Comparison of ENCODE assay signal across 13 cellular contexts in genomic region chr17:64455993-64456885, GRCh38. TPM values are rescaled to one million over a fixed set of nuclear protein-coding genes. Genes with fewer than 3 reads are reported as not detected.
DNase-seq lines count a peak whose midpoint lies in the region; ATAC-seq and TF ChIP-seq lines count a peak whose summit lies in the region.
"Had no signal": no experiment of that assay in that cellular context is flagged by ENCODE, and none has a peak within 500 bp of the region (broad histone marks: within the 10 kb centered on the region; RNA-seq: fewer than 3 reads in every experiment).

No MANE protein-coding gene starts in this region.

- TF ChIP-seq CTCF in progenitor cell of endocrine pancreas (IDR thresholded peaks at IDR 0.05; ENCODE audit: unreplicated experiment) (no peak), Calu3 (IDR thresholded peaks at IDR 0.05; ENCODE audit: unreplicated experiment) (no peak)

- H3K36me3 Mint-ChIP-seq in CD4-positive, alpha-beta memory T cell, result no peaks in the 10 kb centered on the region
- H3K36me3 Mint-ChIP-seq in progenitor cell of endocrine pancreas (ENCODE audit: insufficient read depth) (no peaks in the 10 kb centered on the region), Calu3 (ENCODE audit: insufficient read depth, unreplicated experiment) (no peaks in the 10 kb centered on the region)

- no peaks in the 10 kb centered on the region for H3K27me3 Mint-ChIP-seq in CD4-positive, alpha-beta memory T cell
- H3K27me3 Mint-ChIP-seq in progenitor cell of endocrine pancreas (no peaks in the 10 kb centered on the region), Calu3 (ENCODE audit: unreplicated experiment) (no peaks in the 10 kb centered on the region)

- no TSS peak for BruUV-seq in Calu3 (replicated peaks; lab: Mats Ljungman, UMichigan)

- H3K9me3 Mint-ChIP-seq in CD4-positive, alpha-beta memory T cell, result no peaks in the 10 kb centered on the region
- no peaks in the 10 kb centered on the region for H3K9me3 Mint-ChIP-seq in progenitor cell of endocrine pancreas (ENCODE audit: low read depth)
- H3K9me3 Mint-ChIP-seq in Calu3 (ENCODE audit: low read depth, unreplicated experiment), result no peaks in the 10 kb centered on the region
- H3K9me3 Mint-ChIP-seq: nephron had no signal

- no peaks in the 10 kb centered on the region for H3K36me3 ChIP-seq in CD4-positive, alpha-beta memory T cell (ENCODE audit: insufficient read depth, low read length)

- peak overlapping the region in 6 of 7 donors; percentile 61 to 92 (median 85) for H3K27ac Mint-ChIP-seq in CD4-positive, alpha-beta memory T cell
- H3K27ac Mint-ChIP-seq in progenitor cell of endocrine pancreas (no peak overlapping the region), Calu3 (ENCODE audit: unreplicated experiment) (no peak overlapping the region)
- H3K27ac Mint-ChIP-seq: nephron had no signal

- CTCF ChIA-PET in CD4-positive, alpha-beta memory T cell (lab: Charles Lee; ENCODE audit: partially characterized antibody), result interaction anchor here (1.1 to 4.3 kb wide), 2 partner anchors 36 kb away, joined by 3 to 25 read pairs; no protein-coding TSS in a partner anchor
- CTCF ChIA-PET in Calu3 (lab: Charles Lee), result no interaction called here

- no peaks in the 10 kb centered on the region for H3K27me3 ChIP-seq in CD4-positive, alpha-beta memory T cell (ENCODE audit: insufficient read depth, low read length)

- H3K9me3 ChIP-seq in CD4-positive, alpha-beta memory T cell (ENCODE audit: control insufficient read depth in 1 of 2, low read length in 2 of 2), result no peaks in the 10 kb centered on the region

- peaks cover 17% of the 10 kb centered on the region for H3K4me1 ChIP-seq in CD4-positive, alpha-beta memory T cell (ENCODE audit: insufficient read depth, low read length)

- no peak overlapping the region for H3K4me3 ChIP-seq in CD4-positive, alpha-beta memory T cell (ENCODE audit: low read length in 2 of 2)

- intact Hi-C loops in CD4-positive, alpha-beta memory T cell (cut with micrococcal nuclease), result no loop called here
- intact Hi-C loops in Calu3 (cut with micrococcal nuclease; ENCODE audit: unreplicated experiment), result no loop called here

- H3K27ac ChIP-seq in CD4-positive, alpha-beta memory T cell (ENCODE audit: low read depth, low read length), result no peak overlapping the region

- DNase-seq in CD4-positive, alpha-beta memory T cell, result peak in 3 of 5 donors; percentile 10 to 21 (median 19)
- peak; percentile 90 for DNase-seq in SIG-M5 (lab: John Stamatoyannopoulos, UW)
- DNase-seq in kidney tubule cell (ENCODE audit: low spot score), result peak; percentile 15
- no peak for DNase-seq in NCI-H2081 treated with DMSO at 0.1 percent for 48 hours (lab: John Stamatoyannopoulos, UW)
- no peak for DNase-seq in progenitor cell of endocrine pancreas (ENCODE audit: low spot score, unreplicated experiment)
- no peak for DNase-seq in Calu3
- DNase-seq in NCI-H1436 (lab: John Stamatoyannopoulos, UW), result no peak
- DNase-seq: activated effector memory CD4-positive, alpha-beta T cell treated with anti-CD3 and anti-CD28 coated beads, Interleukin-2, amount 50 U/mL, for 16 hours; effector CD4-positive, alpha-beta T cell; NCI-H2081; stimulated activated CD4-positive, alpha-beta T cell treated with anti-CD3 and anti-CD28 coated beads, Interleukin-4, amount 100 ng/mL, for 4 hours had no signal

- ATAC-seq in HG03135 (IDR thresholded peaks at IDR 0.05; ENCODE audit: unreplicated experiment), result peak; percentile 54

- peaks cover 8 to 23% (median 17%) of the 10 kb centered on the region in 4 donors for H3K4me1 Mint-ChIP-seq in CD4-positive, alpha-beta memory T cell
- H3K4me1 Mint-ChIP-seq in progenitor cell of endocrine pancreas (ENCODE audit: low read depth) (no peaks in the 10 kb centered on the region), Calu3 (ENCODE audit: low read depth, unreplicated experiment) (peaks cover 9% of the 10 kb centered on the region)
- H3K4me1 Mint-ChIP-seq: nephron had no signal

- POLR2A ChIA-PET in CD4-positive, alpha-beta memory T cell (lab: Charles Lee; ENCODE audit: partially characterized antibody), result interaction anchor here (0.9 to 5.8 kb wide), 10 partner anchors 13 to 682 kb away, joined by 3 to 45 read pairs (median 4); partner anchors contain the start of genes CEP95, DDX42, DDX5 and POLG2

- H3K4me3 Mint-ChIP-seq in CD4-positive, alpha-beta memory T cell, result peak overlapping the region in 7 of 8 donors; percentile 32 to 67 (median 62)
- H3K4me3 Mint-ChIP-seq in progenitor cell of endocrine pancreas (ENCODE audit: low read depth) (no peak overlapping the region), Calu3 (ENCODE audit: low read depth, unreplicated experiment) (no peak overlapping the region)
- H3K4me3 Mint-ChIP-seq: nephron had no signal

RNA-seq across cellular contexts. Expression of gene MILR1, which starts 7.3 kb away (rescaled TPM):
- total RNA-seq in CD4-positive, alpha-beta memory T cell, result under 1 TPM; 0.55 to 0.90 TPM
- not detected for polyA plus RNA-seq in CD4-positive, alpha-beta memory T cell
- total RNA-seq in progenitor cell of endocrine pancreas, result not detected in 2 replicates
- total RNA-seq in Calu3 (2022), result 4.9 and 7.6 TPM in 2 replicates

RNA-seq across cellular contexts. Expression of gene POLG2, which starts 40.6 kb away (rescaled TPM):
- 10 to 100 TPM; 57.4 to 60.0 TPM for total RNA-seq in CD4-positive, alpha-beta memory T cell
- 1 to 10 TPM; 3.0 to 6.7 TPM for polyA plus RNA-seq in CD4-positive, alpha-beta memory T cell
- total RNA-seq in progenitor cell of endocrine pancreas (33.1 and 33.7 TPM in 2 replicates), Calu3 (2022) (25.1 and 29.8 TPM in 2 replicates)

RNA-seq across cellular contexts. Expression of gene DDX5, which starts 49.9 kb away (rescaled TPM):
- 1,000 to 10,000 TPM; 1,369 to 1,418 TPM for total RNA-seq in CD4-positive, alpha-beta memory T cell
- polyA plus RNA-seq in CD4-positive, alpha-beta memory T cell, result 1,000 to 10,000 TPM; 1,080 to 1,577 TPM
- total RNA-seq in progenitor cell of endocrine pancreas (918 and 925 TPM in 2 replicates), Calu3 (2022) (384 and 477 TPM in 2 replicates)

RNA-seq across cellular contexts. Expression of gene CEP95, which starts 50.5 kb away (rescaled TPM):
- 100 to 1,000 TPM; 105 to 108 TPM for total RNA-seq in CD4-positive, alpha-beta memory T cell
- 10 to 100 TPM in 1 of 2 donors, 1 to 10 TPM in 1; 6.4 to 18.5 TPM for polyA plus RNA-seq in CD4-positive, alpha-beta memory T cell
- total RNA-seq in progenitor cell of endocrine pancreas (102 and 108 TPM in 2 replicates), Calu3 (2022) (37.6 and 38.9 TPM in 2 replicates)

Comparison
In these comparisons a context has a peak if more than half of its experiments do, and no peak if none do; other contexts are left out.
1. DNase-seq: peak in CD4-positive, alpha-beta memory T cell (3 of 5), SIG-M5 (single experiment) and kidney tubule cell (single experiment); none in NCI-H2081 treated with DMSO at 0.1 percent for 48 hours (single experiment), progenitor cell of endocrine pancreas (single experiment), Calu3 (single experiment) and NCI-H1436 (single experiment).
2. H3K27ac Mint-ChIP-seq: peak in CD4-positive, alpha-beta memory T cell (6 of 7); none in progenitor cell of endocrine pancreas (single experiment) and Calu3 (single experiment).
3. H3K4me3 Mint-ChIP-seq: peak in CD4-positive, alpha-beta memory T cell (7 of 8); none in progenitor cell of endocrine pancreas (single experiment) and Calu3 (single experiment).